1 cellular context compared by ENCODE assay signal in the genomic region with DNA sequence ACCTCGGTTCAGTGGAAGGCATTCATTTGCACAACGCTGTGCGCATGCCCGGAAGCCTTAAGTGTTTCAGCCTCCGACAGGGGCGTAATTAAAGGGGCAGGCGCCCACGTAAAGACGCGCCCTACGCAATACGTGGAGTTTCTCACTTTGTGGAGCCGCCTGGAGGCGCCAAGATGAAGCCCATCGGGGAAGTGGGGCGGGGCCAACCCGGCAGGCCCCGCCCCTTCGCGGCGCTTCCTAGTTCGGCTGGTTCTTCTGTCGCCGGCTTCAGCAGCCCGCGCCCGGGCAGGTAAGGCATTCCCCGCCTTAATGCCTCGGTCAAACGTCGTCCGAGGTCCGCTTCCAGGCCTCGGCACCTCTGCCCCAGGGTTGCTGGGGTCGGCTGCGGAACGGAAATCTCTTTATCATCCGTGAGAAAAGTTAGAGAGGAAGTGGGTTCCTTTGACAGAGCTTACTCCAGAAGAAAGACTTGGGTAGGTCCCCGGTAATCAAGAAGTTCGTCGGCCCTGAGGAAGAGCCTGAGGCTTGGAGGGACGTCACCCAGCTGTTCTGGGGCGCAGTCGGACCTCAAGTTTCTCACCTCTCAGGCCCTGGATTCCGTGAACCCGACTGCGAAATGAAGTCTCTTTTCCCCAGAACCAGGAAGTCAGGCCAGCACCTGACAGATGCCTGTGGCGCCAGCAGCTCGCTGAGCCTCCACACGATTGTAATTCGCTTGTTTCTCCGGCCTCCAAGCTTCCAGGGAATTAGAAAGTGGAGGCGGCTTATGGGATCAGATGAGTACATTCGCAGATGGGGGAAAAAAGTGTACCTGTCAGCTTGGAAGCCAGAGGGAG.
A peak's percentile ranks its signal among the peaks of the same experiment; 100 is the strongest.
TF ChIP-seq lines count a peak whose summit lies in the region.

Gene IRAK4, plus strand, starts transcription at position 224 of the 836 bp plus-strand sequence. CDS start 9,161 bp downstream, outside the sequence.
A gene with protein sequence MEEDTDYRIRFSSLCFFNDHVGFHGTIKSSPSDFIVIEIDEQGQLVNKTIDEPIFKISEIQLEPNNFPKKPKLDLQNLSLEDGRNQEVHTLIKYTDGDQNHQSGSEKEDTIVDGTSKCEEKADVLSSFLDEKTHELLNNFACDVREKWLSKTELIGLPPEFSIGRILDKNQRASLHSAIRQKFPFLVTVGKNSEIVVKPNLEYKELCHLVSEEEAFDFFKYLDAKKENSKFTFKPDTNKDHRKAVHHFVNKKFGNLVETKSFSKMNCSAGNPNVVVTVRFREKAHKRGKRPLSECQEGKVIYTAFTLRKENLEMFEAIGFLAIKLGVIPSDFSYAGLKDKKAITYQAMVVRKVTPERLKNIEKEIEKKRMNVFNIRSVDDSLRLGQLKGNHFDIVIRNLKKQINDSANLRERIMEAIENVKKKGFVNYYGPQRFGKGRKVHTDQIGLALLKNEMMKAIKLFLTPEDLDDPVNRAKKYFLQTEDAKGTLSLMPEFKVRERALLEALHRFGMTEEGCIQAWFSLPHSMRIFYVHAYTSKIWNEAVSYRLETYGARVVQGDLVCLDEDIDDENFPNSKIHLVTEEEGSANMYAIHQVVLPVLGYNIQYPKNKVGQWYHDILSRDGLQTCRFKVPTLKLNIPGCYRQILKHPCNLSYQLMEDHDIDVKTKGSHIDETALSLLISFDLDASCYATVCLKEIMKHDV (minus strand): TSS at position 63 of the 836 bp plus-strand sequence. CDS start 3,545 bp downstream, outside the sequence.

TF ChIP-seq in HepG2, 621 proteins besides CTCF, POLR2A, EP300 and RAD21 (continued from another document and continues in another):
- TF ChIP-seq, protein P1, sequence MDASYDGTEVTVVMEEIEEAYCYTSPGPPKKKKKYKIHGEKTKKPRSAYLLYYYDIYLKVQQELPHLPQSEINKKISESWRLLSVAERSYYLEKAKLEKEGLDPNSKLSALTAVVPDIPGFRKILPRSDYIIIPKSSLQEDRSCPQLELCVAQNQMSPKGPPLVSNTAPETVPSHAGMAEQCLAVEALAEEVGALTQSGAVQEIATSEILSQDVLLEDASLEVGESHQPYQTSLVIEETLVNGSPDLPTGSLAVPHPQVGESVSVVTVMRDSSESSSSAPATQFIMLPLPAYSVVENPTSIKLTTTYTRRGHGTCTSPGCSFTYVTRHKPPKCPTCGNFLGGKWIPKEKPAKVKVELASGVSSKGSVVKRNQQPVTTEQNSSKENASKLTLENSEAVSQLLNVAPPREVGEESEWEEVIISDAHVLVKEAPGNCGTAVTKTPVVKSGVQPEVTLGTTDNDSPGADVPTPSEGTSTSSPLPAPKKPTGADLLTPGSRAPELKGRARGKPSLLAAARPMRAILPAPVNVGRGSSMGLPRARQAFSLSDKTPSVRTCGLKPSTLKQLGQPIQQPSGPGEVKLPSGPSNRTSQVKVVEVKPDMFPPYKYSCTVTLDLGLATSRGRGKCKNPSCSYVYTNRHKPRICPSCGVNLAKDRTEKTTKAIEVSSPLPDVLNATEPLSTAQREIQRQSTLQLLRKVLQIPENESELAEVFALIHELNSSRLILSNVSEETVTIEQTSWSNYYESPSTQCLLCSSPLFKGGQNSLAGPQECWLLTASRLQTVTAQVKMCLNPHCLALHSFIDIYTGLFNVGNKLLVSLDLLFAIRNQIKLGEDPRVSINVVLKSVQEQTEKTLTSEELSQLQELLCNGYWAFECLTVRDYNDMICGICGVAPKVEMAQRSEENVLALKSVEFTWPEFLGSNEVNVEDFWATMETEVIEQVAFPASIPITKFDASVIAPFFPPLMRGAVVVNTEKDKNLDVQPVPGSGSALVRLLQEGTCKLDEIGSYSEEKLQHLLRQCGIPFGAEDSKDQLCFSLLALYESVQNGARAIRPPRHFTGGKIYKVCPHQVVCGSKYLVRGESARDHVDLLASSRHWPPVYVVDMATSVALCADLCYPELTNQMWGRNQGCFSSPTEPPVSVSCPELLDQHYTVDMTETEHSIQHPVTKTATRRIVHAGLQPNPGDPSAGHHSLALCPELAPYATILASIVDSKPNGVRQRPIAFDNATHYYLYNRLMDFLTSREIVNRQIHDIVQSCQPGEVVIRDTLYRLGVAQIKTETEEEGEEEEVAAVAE (CRISPR knock-in tag; IDR thresholded peaks at IDR 0.05; ENCODE audit: borderline replicate concordance) = no peak
- TF ChIP-seq ZFX (CRISPR knock-in tag; IDR thresholded peaks at IDR 0.05; ENCODE audit: low read depth) = peak; percentile 50; the same call in 1 of the 2 replicates
- TF ChIP-seq RBM22 (optimal IDR thresholded peaks at IDR 0.05; ENCODE audit: low read length) = no peak
- no peak for TF ChIP-seq ZNF546 (CRISPR knock-in tag; conservative IDR thresholded peaks at IDR 0.05)
- TF ChIP-seq ZNF841 (CRISPR knock-in tag; IDR thresholded peaks at IDR 0.05; ENCODE audit: borderline replicate concordance) = no peak
- TF ChIP-seq GTF3A (CRISPR knock-in tag; conservative IDR thresholded peaks at IDR 0.05) = no peak
- no peak for TF ChIP-seq ZNF235 (CRISPR knock-in tag; IDR thresholded peaks at IDR 0.05; ENCODE audit: borderline replicate concordance)
- no peak for TF ChIP-seq TBL1XR1 (IDR thresholded peaks at IDR 0.05; ENCODE audit: borderline replicate concordance, low read length, partially characterized antibody)
- TF ChIP-seq NFATC3 (CRISPR knock-in tag; IDR thresholded peaks at IDR 0.05) = no peak
- TF ChIP-seq RXRA (CRISPR knock-in tag; IDR thresholded peaks at IDR 0.05) = 0 out of 2 replicates have a peak, but pooled peaks have one; percentile 23
- peak; percentile 49 for TF ChIP-seq SRSF1 (optimal IDR thresholded peaks at IDR 0.05; ENCODE audit: low read depth, low read length)
- TF ChIP-seq, protein P2, sequence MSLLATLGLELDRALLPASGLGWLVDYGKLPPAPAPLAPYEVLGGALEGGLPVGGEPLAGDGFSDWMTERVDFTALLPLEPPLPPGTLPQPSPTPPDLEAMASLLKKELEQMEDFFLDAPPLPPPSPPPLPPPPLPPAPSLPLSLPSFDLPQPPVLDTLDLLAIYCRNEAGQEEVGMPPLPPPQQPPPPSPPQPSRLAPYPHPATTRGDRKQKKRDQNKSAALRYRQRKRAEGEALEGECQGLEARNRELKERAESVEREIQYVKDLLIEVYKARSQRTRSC (CRISPR knock-in tag; IDR thresholded peaks at IDR 0.05; ENCODE audit: low read depth) = no peak
- no peak for TF ChIP-seq HOXD1 (CRISPR knock-in tag; IDR thresholded peaks at IDR 0.05)
- TF ChIP-seq RFX5 (IDR thresholded peaks at IDR 0.05; ENCODE audit: low read depth, low read length) = no peak
- 0 out of 2 replicates have a peak, but pooled peaks have one; percentile 30 for TF ChIP-seq HNRNPL (IDR thresholded peaks at IDR 0.05; ENCODE audit: low read depth, low read length)
- no peak for TF ChIP-seq KDM6A (CRISPR knock-in tag; IDR thresholded peaks at IDR 0.05; ENCODE audit: low read depth)
- no peak for TF ChIP-seq ZMAT5 (CRISPR knock-in tag; IDR thresholded peaks at IDR 0.05; ENCODE audit: borderline replicate concordance, low read depth)
- no peak for TF ChIP-seq KDM4B (CRISPR knock-in tag; IDR thresholded peaks at IDR 0.05)
- TF ChIP-seq ZNF350 (CRISPR knock-in tag; IDR thresholded peaks at IDR 0.05; ENCODE audit: borderline replicate concordance, low read depth) = no peak; the same call in 1 of the 2 replicates
- TF ChIP-seq KDM5A (IDR thresholded peaks at IDR 0.05; ENCODE audit: borderline replicate concordance, low read length) = peak; percentile 21; the same call in 1 of the 2 replicates
- TF ChIP-seq SNAPC2 (CRISPR knock-in tag; IDR thresholded peaks at IDR 0.05) = no peak
- TF ChIP-seq IRF9 (CRISPR knock-in tag; IDR thresholded peaks at IDR 0.05; ENCODE audit: borderline replicate concordance) = no peak; the same call in 1 of the 2 replicates
- peak; percentile 23; the same call in 1 of the 2 replicates for TF ChIP-seq TFDP1 (CRISPR knock-in tag; IDR thresholded peaks at IDR 0.05; ENCODE audit: borderline replicate concordance)
- TF ChIP-seq, protein P3, sequence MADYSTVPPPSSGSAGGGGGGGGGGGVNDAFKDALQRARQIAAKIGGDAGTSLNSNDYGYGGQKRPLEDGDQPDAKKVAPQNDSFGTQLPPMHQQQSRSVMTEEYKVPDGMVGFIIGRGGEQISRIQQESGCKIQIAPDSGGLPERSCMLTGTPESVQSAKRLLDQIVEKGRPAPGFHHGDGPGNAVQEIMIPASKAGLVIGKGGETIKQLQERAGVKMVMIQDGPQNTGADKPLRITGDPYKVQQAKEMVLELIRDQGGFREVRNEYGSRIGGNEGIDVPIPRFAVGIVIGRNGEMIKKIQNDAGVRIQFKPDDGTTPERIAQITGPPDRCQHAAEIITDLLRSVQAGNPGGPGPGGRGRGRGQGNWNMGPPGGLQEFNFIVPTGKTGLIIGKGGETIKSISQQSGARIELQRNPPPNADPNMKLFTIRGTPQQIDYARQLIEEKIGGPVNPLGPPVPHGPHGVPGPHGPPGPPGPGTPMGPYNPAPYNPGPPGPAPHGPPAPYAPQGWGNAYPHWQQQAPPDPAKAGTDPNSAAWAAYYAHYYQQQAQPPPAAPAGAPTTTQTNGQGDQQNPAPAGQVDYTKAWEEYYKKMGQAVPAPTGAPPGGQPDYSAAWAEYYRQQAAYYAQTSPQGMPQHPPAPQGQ (CRISPR knock-in tag; IDR thresholded peaks at IDR 0.05; ENCODE audit: borderline replicate concordance) = no peak
- peak; percentile 75 for TF ChIP-seq CREM (IDR thresholded peaks at IDR 0.05)
- no peak for TF ChIP-seq CREM (CRISPR knock-in tag; IDR thresholded peaks at IDR 0.05)
- TF ChIP-seq, protein P4, sequence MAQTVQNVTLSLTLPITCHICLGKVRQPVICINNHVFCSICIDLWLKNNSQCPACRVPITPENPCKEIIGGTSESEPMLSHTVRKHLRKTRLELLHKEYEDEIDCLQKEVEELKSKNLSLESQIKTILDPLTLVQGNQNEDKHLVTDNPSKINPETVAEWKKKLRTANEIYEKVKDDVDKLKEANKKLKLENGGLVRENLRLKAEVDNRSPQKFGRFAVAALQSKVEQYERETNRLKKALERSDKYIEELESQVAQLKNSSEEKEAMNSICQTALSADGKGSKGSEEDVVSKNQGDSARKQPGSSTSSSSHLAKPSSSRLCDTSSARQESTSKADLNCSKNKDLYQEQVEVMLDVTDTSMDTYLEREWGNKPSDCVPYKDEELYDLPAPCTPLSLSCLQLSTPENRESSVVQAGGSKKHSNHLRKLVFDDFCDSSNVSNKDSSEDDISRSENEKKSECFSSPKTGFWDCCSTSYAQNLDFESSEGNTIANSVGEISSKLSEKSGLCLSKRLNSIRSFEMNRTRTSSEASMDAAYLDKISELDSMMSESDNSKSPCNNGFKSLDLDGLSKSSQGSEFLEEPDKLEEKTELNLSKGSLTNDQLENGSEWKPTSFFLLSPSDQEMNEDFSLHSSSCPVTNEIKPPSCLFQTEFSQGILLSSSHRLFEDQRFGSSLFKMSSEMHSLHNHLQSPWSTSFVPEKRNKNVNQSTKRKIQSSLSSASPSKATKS (CRISPR knock-in tag; IDR thresholded peaks at IDR 0.05) = no peak
- no peak for TF ChIP-seq GRHL1 (CRISPR knock-in tag; conservative IDR thresholded peaks at IDR 0.05)
- no peak for TF ChIP-seq ZNF510 (CRISPR knock-in tag; IDR thresholded peaks at IDR 0.05; ENCODE audit: low read depth)
- TF ChIP-seq ZNF263 (CRISPR knock-in tag; IDR thresholded peaks at IDR 0.05) = 0 out of 2 replicates have a peak, but pooled peaks have one; percentile 28
- TF ChIP-seq TRIM24 (CRISPR knock-in tag; IDR thresholded peaks at IDR 0.05) = no peak
- TF ChIP-seq, protein P5, sequence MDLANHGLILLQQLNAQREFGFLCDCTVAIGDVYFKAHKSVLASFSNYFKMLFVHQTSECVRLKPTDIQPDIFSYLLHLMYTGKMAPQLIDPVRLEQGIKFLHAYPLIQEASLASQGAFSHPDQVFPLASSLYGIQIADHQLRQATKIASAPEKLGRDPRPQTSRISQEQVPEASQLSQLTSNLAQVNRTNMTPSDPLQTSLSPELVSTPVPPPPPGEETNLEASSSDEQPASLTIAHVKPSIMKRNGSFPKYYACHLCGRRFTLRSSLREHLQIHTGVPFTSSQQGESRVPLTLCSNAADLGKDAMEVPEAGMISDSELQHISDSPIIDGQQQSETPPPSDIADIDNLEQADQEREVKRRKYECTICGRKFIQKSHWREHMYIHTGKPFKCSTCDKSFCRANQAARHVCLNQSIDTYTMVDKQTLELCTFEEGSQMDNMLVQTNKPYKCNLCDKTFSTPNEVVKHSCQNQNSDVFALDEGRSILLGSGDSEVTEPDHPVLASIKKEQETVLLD (CRISPR knock-in tag; IDR thresholded peaks at IDR 0.05; ENCODE audit: low read depth) = no peak
- TF ChIP-seq ZNF547 (CRISPR knock-in tag; IDR thresholded peaks at IDR 0.05) = no peak
- peak; percentile 51; the same call in 1 of the 2 replicates for TF ChIP-seq ZNF777 (CRISPR knock-in tag; IDR thresholded peaks at IDR 0.05)
- no peak for TF ChIP-seq SRF (IDR thresholded peaks at IDR 0.05; ENCODE audit: low read depth, low read length)
- TF ChIP-seq ZNF317 (CRISPR knock-in tag; IDR thresholded peaks at IDR 0.05) = peak; percentile 71
- TF ChIP-seq ZSCAN22 (CRISPR knock-in tag; IDR thresholded peaks at IDR 0.05) = no peak
- no peak for TF ChIP-seq EZH2 (conservative IDR thresholded peaks at IDR 0.05; ENCODE audit: low read depth, low read length)
- no peak for TF ChIP-seq RFX1 (IDR thresholded peaks at IDR 0.05)
- TF ChIP-seq ZNF207 (IDR thresholded peaks at IDR 0.05; ENCODE audit: borderline replicate concordance) = no peak
